ENCODE assay signal across 12 cellular contexts in genomic region chr5:114790403-114790792, GRCh38.
A peak's percentile ranks its signal among the peaks of the same experiment; 100 is the strongest.
DNase-seq lines count a peak whose midpoint lies in the region; ATAC-seq and TF ChIP-seq lines count a peak whose summit lies in the region.
"Had no signal": no experiment of that assay in that cellular context is flagged by ENCODE, and none has a peak within 500 bp of the region (broad histone marks: within the 10 kb centered on the region; RNA-seq: fewer than 3 reads in every experiment).

No MANE protein-coding gene starts in this region.

- H3K27me3 Mint-ChIP-seq in activated CD8-positive, alpha-beta T cell treated with anti-CD3 and anti-CD28 coated beads for 36 hours = no peaks in the 10 kb centered on the region
- no peaks in the 10 kb centered on the region for H3K27me3 Mint-ChIP-seq in activated CD8-positive, alpha-beta T cell treated with anti-CD3 and anti-CD28 coated beads, Interleukin-2, amount 10 ng/mL, durations not matched to agents 7 days and 5 days (ENCODE audit: low read depth)
- H3K27me3 Mint-ChIP-seq: CD4-positive, alpha-beta memory T cell had no signal

- CTCF ChIA-PET in activated CD8-positive, alpha-beta T cell treated with anti-CD3 and anti-CD28 coated beads for 36 hours (lab: Charles Lee) = interaction anchor here (1.2 kb wide), 1 partner anchor 1111 kb away, joined by 4 read pairs; no protein-coding TSS in a partner anchor
- CTCF ChIA-PET in activated CD8-positive, alpha-beta T cell treated with anti-CD3 and anti-CD28 coated beads, Interleukin-2, amount 10 ng/mL, durations not matched to agents 7 days and 5 days (lab: Charles Lee) = no interaction called here

- no peak overlapping the region for H3K27ac Mint-ChIP-seq in activated CD8-positive, alpha-beta T cell treated with anti-CD3 and anti-CD28 coated beads for 36 hours
- no peak overlapping the region for H3K27ac Mint-ChIP-seq in activated CD8-positive, alpha-beta T cell treated with anti-CD3 and anti-CD28 coated beads, Interleukin-2, amount 10 ng/mL, durations not matched to agents 7 days and 5 days
- H3K27ac Mint-ChIP-seq: CD4-positive, alpha-beta memory T cell; GM23338; H9 had no signal

- no peaks in the 10 kb centered on the region for H3K9me3 Mint-ChIP-seq in activated CD8-positive, alpha-beta T cell treated with anti-CD3 and anti-CD28 coated beads for 36 hours
- no peaks in the 10 kb centered on the region for H3K9me3 Mint-ChIP-seq in activated CD8-positive, alpha-beta T cell treated with anti-CD3 and anti-CD28 coated beads, Interleukin-2, amount 10 ng/mL, durations not matched to agents 7 days and 5 days (ENCODE audit: insufficient read depth)
- H3K9me3 Mint-ChIP-seq: GM23338, H9 had no signal

- POLR2A ChIA-PET in activated CD8-positive, alpha-beta T cell treated with anti-CD3 and anti-CD28 coated beads for 36 hours (lab: Charles Lee) = no interaction called here
- POLR2A ChIA-PET in activated CD8-positive, alpha-beta T cell treated with anti-CD3 and anti-CD28 coated beads, Interleukin-2, amount 10 ng/mL, durations not matched to agents 7 days and 5 days (lab: Charles Lee) = no interaction called here

- H3K36me3 Mint-ChIP-seq in activated CD8-positive, alpha-beta T cell treated with anti-CD3 and anti-CD28 coated beads for 36 hours (ENCODE audit: low read depth) = no peaks in the 10 kb centered on the region
- H3K36me3 Mint-ChIP-seq in activated CD8-positive, alpha-beta T cell treated with anti-CD3 and anti-CD28 coated beads, Interleukin-2, amount 10 ng/mL, durations not matched to agents 7 days and 5 days (ENCODE audit: low read depth) = no peaks in the 10 kb centered on the region
- H3K36me3 Mint-ChIP-seq: CD4-positive, alpha-beta memory T cell had no signal

- DNase-seq in activated CD8-positive, alpha-beta T cell treated with anti-CD3 and anti-CD28 coated beads for 36 hours = no peak
- DNase-seq in activated CD8-positive, alpha-beta T cell treated with anti-CD3 and anti-CD28 coated beads, Interleukin-2, amount 10 ng/mL, durations not matched to agents 7 days and 5 days = no peak
- DNase-seq in stimulated activated CD8-positive, alpha-beta memory T cell treated with anti-CD3 and anti-CD28 coated beads, Interleukin-4, amount 100 ng/mL, for 48 hours = no peak
- DNase-seq in SW 1271 (lab: John Stamatoyannopoulos, UW) = no peak
- DNase-seq: Calu3; CD4-positive, alpha-beta memory T cell; DMS79 treated with DMSO at 0.1 percent for 48 hours; GF-D8; H9 had no signal

- H3K4me3 Mint-ChIP-seq in activated CD8-positive, alpha-beta T cell treated with anti-CD3 and anti-CD28 coated beads for 36 hours = no peak overlapping the region
- no peak overlapping the region for H3K4me3 Mint-ChIP-seq in activated CD8-positive, alpha-beta T cell treated with anti-CD3 and anti-CD28 coated beads, Interleukin-2, amount 10 ng/mL, durations not matched to agents 7 days and 5 days
- H3K4me3 Mint-ChIP-seq: CD4-positive, alpha-beta memory T cell; GM23338; H9 had no signal

- no peak for TF ChIP-seq CTCF in activated CD8-positive, alpha-beta T cell treated with anti-CD3 and anti-CD28 coated beads for 36 hours (IDR thresholded peaks at IDR 0.05)

- no peaks in the 10 kb centered on the region for H3K4me1 Mint-ChIP-seq in activated CD8-positive, alpha-beta T cell treated with anti-CD3 and anti-CD28 coated beads for 36 hours (ENCODE audit: low read depth)
- H3K4me1 Mint-ChIP-seq in activated CD8-positive, alpha-beta T cell treated with anti-CD3 and anti-CD28 coated beads, Interleukin-2, amount 10 ng/mL, durations not matched to agents 7 days and 5 days (ENCODE audit: low read depth) = no peaks in the 10 kb centered on the region
- H3K4me1 Mint-ChIP-seq: CD4-positive, alpha-beta memory T cell; GM23338; H9 had no signal

- intact Hi-C loops in activated CD8-positive, alpha-beta T cell treated with anti-CD3 and anti-CD28 coated beads for 36 hours (cut with micrococcal nuclease) = no loop called here

- ATAC-seq in activated CD8-positive, alpha-beta T cell treated with anti-CD3 and anti-CD28 coated beads for 36 hours = peak; percentile 39
- ATAC-seq in activated CD8-positive, alpha-beta T cell treated with anti-CD3 and anti-CD28 coated beads, Interleukin-2, amount 10 ng/mL, durations not matched to agents 7 days and 5 days = no peak
- ATAC-seq in GM18867 (IDR thresholded peaks at IDR 0.05; ENCODE audit: unreplicated experiment) (peak; percentile 41), GM19351 (IDR thresholded peaks at IDR 0.05; ENCODE audit: unreplicated experiment) (peak; percentile 50)
